Comparison of ENCODE assay signal across 18 cellular contexts in genomic region chr18:8721716-8722115, GRCh38. TPM values are rescaled to one million over a fixed set of nuclear protein-coding genes. Genes with fewer than 3 reads are reported as not detected.
DNase-seq lines count a peak whose midpoint lies in the region; ATAC-seq, FAIRE-seq and TF ChIP-seq lines count a peak whose summit lies in the region.
"Had no signal": no experiment of that assay in that cellular context is flagged by ENCODE, and none has a peak within 500 bp of the region (broad histone marks: within the 10 kb centered on the region; RNA-seq: fewer than 3 reads in every experiment).

No MANE protein-coding gene starts in this region.

- TF ChIP-seq CTCF in right atrium auricular region (IDR thresholded peaks at IDR 0.05) (no peak), heart right ventricle (IDR thresholded peaks at IDR 0.05) (no peak)

- H3K27ac ChIP-seq in right atrium auricular region (no peak overlapping the region), heart right ventricle (no peak overlapping the region), substantia nigra (ENCODE audit: low read depth, low read length, poor library complexity, severe bottlenecking) (no peak overlapping the region)
- H3K27ac ChIP-seq: HL-60, SJCRH30, spleen had no signal

- H3K27me3 ChIP-seq in right atrium auricular region = no peaks in the 10 kb centered on the region
- H3K27me3 ChIP-seq in heart right ventricle = no peaks in the 10 kb centered on the region
- H3K27me3 ChIP-seq: body of pancreas, SJCRH30 had no signal

- DNase-seq in right atrium auricular region (ENCODE audit: low spot score) (peak; percentile 16), heart right ventricle (no peak), amniotic epithelial cell (ENCODE audit: low read depth) (peak; percentile 73), hepatic stellate cell (ENCODE audit: low spot score) (peak; percentile 41), urothelium cell line (ENCODE audit: low spot score) (peak; percentile 69), substantia nigra (lab: John Stamatoyannopoulos, UW) (no peak)
- no peak for DNase-seq in activated CD8-positive, alpha-beta memory T cell treated with anti-CD3 and anti-CD28 coated beads, Interleukin-2, amount 50 U/mL, for 48 hours
- DNase-seq: activated CD4-positive, CD25-positive, alpha-beta regulatory T cell; activated T-cell treated with anti-CD3 and anti-CD28 coated beads, Interleukin-2, amount 50 U/mL, for 4 hours; body of pancreas; naive thymus-derived CD8-positive, alpha-beta T cell; NCI-H1092; NCI-H446; SJCRH30; spleen had no signal

- H3K4me1 ChIP-seq in right atrium auricular region (no peaks in the 10 kb centered on the region), heart right ventricle (no peaks in the 10 kb centered on the region)
- H3K4me1 ChIP-seq: SJCRH30, spleen had no signal

- intact Hi-C loops in heart right ventricle (cut with DNase I) = no loop called here

- WGBS in heart right ventricle, 2 donors = 73 to 92% methylated on average over 5 of the region's 5 CpGs

- FAIRE-seq in urothelium cell line (lab: Jason Lieb, UNC) = peak; percentile 91
- FAIRE-seq: islet of Langerhans had no signal

- ATAC-seq in heart right ventricle (no peak), GM19395 (IDR thresholded peaks at IDR 0.05; ENCODE audit: unreplicated experiment) (no peak)
- ATAC-seq: activated T-cell treated with anti-CD3 and anti-CD28 coated beads, Interleukin-2, amount 50 U/mL, for 4 hours; body of pancreas; naive thymus-derived CD8-positive, alpha-beta T cell had no signal

- H3K4me3 ChIP-seq in right atrium auricular region (no peak overlapping the region), heart right ventricle (no peak overlapping the region)
- H3K4me3 ChIP-seq: body of pancreas, SJCRH30, spleen had no signal

- no peaks in the 10 kb centered on the region for H3K9me3 ChIP-seq in right atrium auricular region
- peaks cover 0 to 1% (median 0%) of the 10 kb centered on the region in 11 donors for H3K9me3 ChIP-seq in heart right ventricle
- H3K9me3 ChIP-seq: body of pancreas, SJCRH30 had no signal

- no peaks in the 10 kb centered on the region for H3K36me3 ChIP-seq in right atrium auricular region
- H3K36me3 ChIP-seq in heart right ventricle = peaks cover 0 to 23% (median 0%) of the 10 kb centered on the region in 9 donors
- H3K36me3 ChIP-seq: SJCRH30, spleen had no signal

RNA-seq across cellular contexts. Expression of gene MTCL1, which starts 16.4 kb away (rescaled TPM):
- total RNA-seq in right atrium auricular region (1 to 10 TPM; 5.4 to 7.2 TPM), heart right ventricle (10 to 100 TPM in 4 of 10 donors, 1 to 10 TPM in 6; 3.3 to 17.2 (median 8.8) TPM)
- polyA plus RNA-seq in heart right ventricle = 1 to 10 TPM; 1.9 to 9.6 TPM
- polyA plus RNA-seq: naive thymus-derived CD8-positive, alpha-beta T cell had no signal

Comparison
In these comparisons a context has a peak if more than half of its experiments do, and no peak if none do; other contexts are left out.
1. DNase-seq: peak in right atrium auricular region (single experiment), amniotic epithelial cell (single experiment), hepatic stellate cell (single experiment) and urothelium cell line (single experiment); none in heart right ventricle (0 of 2), activated CD8-positive, alpha-beta memory T cell treated with anti-CD3 and anti-CD28 coated beads, Interleukin-2, amount 50 U/mL, for 48 hours (single experiment) and substantia nigra (0 of 49).